In genomic region chr22:17303840-17304779, GRCh38 we compare ENCODE assay signal across 8 cellular contexts.
DNase-seq lines count a peak whose midpoint lies in the region; ATAC-seq lines count a peak whose summit lies in the region.

No MANE protein-coding gene starts in this region.

- ATAC-seq in GM18502 (IDR thresholded peaks at IDR 0.05; ENCODE audit: poor library complexity, unreplicated experiment) (peak; percentile 83), HG03432 (IDR thresholded peaks at IDR 0.05; ENCODE audit: unreplicated experiment) (peak; percentile 91), HG03469 (IDR thresholded peaks at IDR 0.05; ENCODE audit: unreplicated experiment) (no peak)

- DNase-seq in activated T-cell treated with anti-CD3 and anti-CD28 coated beads, Interleukin-2, amount 50 U/mL, for 1 hour = peak; percentile 23
- DNase-seq in stimulated activated CD4-positive, alpha-beta T cell treated with anti-CD3 and anti-CD28 coated beads, Interleukin-15, amount 100 ng/mL, for 48 hours (ENCODE audit: low read depth in 2 of 2) = peak; percentile 26 to 33
- no peak for DNase-seq in NCI-H1417 treated with DMSO at 0.1 percent for 48 hours (lab: John Stamatoyannopoulos, UW)
- no peak for DNase-seq in HK-2 (ENCODE audit: unreplicated experiment)
- DNase-seq in dedifferentiated amniotic fluid mesenchymal stem cell (ENCODE audit: extremely low spot score) = no peak

Comparison
In these comparisons a context has a peak if more than half of its experiments do, and no peak if none do; other contexts are left out.
1. DNase-seq: peak in activated T-cell treated with anti-CD3 and anti-CD28 coated beads, Interleukin-2, amount 50 U/mL, for 1 hour (single experiment) and stimulated activated CD4-positive, alpha-beta T cell treated with anti-CD3 and anti-CD28 coated beads, Interleukin-15, amount 100 ng/mL, for 48 hours (2 of 2); none in NCI-H1417 treated with DMSO at 0.1 percent for 48 hours (single experiment), HK-2 (single experiment) and dedifferentiated amniotic fluid mesenchymal stem cell (single experiment).